Comparison of ENCODE assay signal across 18 cellular contexts in genomic region chr15:43930556-43930955, GRCh38.
DNase-seq lines count a peak whose midpoint lies in the region; ATAC-seq and TF ChIP-seq lines count a peak whose summit lies in the region.
"Had no signal": no experiment of that assay in that cellular context is flagged by ENCODE, and none has a peak within 500 bp of the region (broad histone marks: within the 10 kb centered on the region; RNA-seq: fewer than 3 reads in every experiment).

No MANE protein-coding gene starts in this region.

- CTCF ChIA-PET in Panc1 (lab: Charles Lee) = interaction anchor here (0.8 kb wide), 1 partner anchor 136 kb away, joined by 3 read pairs; no protein-coding TSS in a partner anchor

- H3K27me3 Mint-ChIP-seq in activated naive CD8-positive, alpha-beta T cell treated with anti-CD3 and anti-CD28 coated beads, Interleukin-2, amount 50 U/mL, for 24 hours = peaks cover 9% of the 10 kb centered on the region
- H3K27me3 Mint-ChIP-seq in activated naive CD8-positive, alpha-beta T cell treated with anti-CD3 and anti-CD28 coated beads for 36 hours = peaks cover 17% of the 10 kb centered on the region

- no peak overlapping the region for H3K4me3 ChIP-seq in Panc1 (ENCODE audit: low read depth in 2 of 2, low read length in 2 of 2)
- no peak overlapping the region for H3K4me3 ChIP-seq in heart left ventricle
- H3K4me3 ChIP-seq: colonic mucosa, upper lobe of left lung had no signal

- H3K9me3 ChIP-seq in Panc1 (ENCODE audit: control insufficient read depth, insufficient read depth, low read depth, low read length) (no peaks in the 10 kb centered on the region), heart left ventricle (no peaks in the 10 kb centered on the region)
- H3K9me3 ChIP-seq: colonic mucosa, neutrophil, upper lobe of left lung had no signal

- H3K4me1 Mint-ChIP-seq in activated naive CD8-positive, alpha-beta T cell treated with anti-CD3 and anti-CD28 coated beads, Interleukin-2, amount 50 U/mL, for 24 hours = peaks cover 5% of the 10 kb centered on the region
- no peaks in the 10 kb centered on the region for H3K4me1 Mint-ChIP-seq in activated naive CD8-positive, alpha-beta T cell treated with anti-CD3 and anti-CD28 coated beads for 36 hours
- H3K4me1 Mint-ChIP-seq: CD4-positive, CD25-positive, alpha-beta regulatory T cell had no signal

- POLR2A ChIA-PET in Panc1 (lab: Charles Lee) = interaction anchor here (0.6 kb wide), 1 partner anchor 711 kb away, joined by 6 read pairs; no protein-coding TSS in a partner anchor

- no peaks in the 10 kb centered on the region for H3K27me3 ChIP-seq in Panc1 (ENCODE audit: control insufficient read depth, insufficient read depth, low read length)
- H3K27me3 ChIP-seq in heart left ventricle = peaks cover 0 to 6% (median 0%) of the 10 kb centered on the region in 9 donors
- H3K27me3 ChIP-seq: colonic mucosa, upper lobe of left lung had no signal

- H3K27ac Mint-ChIP-seq in activated naive CD8-positive, alpha-beta T cell treated with anti-CD3 and anti-CD28 coated beads, Interleukin-2, amount 50 U/mL, for 24 hours = no peak overlapping the region
- H3K27ac Mint-ChIP-seq in activated naive CD8-positive, alpha-beta T cell treated with anti-CD3 and anti-CD28 coated beads for 36 hours = no peak overlapping the region
- H3K27ac Mint-ChIP-seq: CD4-positive, CD25-positive, alpha-beta regulatory T cell had no signal

- ATAC-seq in activated naive CD8-positive, alpha-beta T cell treated with anti-CD3 and anti-CD28 coated beads, Interleukin-2, amount 50 U/mL, for 24 hours = peak; percentile 52
- ATAC-seq in Panc1 (no peak), heart left ventricle (peak; percentile 86 to 92 (median 90)), GM19395 (IDR thresholded peaks at IDR 0.05; ENCODE audit: unreplicated experiment) (no peak)

- WGBS in heart left ventricle, 4 donors = 60 to 68% (median 66%) methylated on average over 5 of the region's 5 CpGs

- TF ChIP-seq CTCF in Panc1 (IDR thresholded peaks at IDR 0.05) (no peak), heart left ventricle (IDR thresholded peaks at IDR 0.05) (no peak)

- intact Hi-C loops in Panc1 (cut with micrococcal nuclease; ENCODE audit: unreplicated experiment) = loop anchor here (10.0 kb wide), 2 partner anchors 56 to 134 kb away; no protein-coding TSS in a partner anchor
- intact Hi-C loops in heart left ventricle (cut with DNase I) = loop anchor here in 1 of 10 donors (10.0 kb wide), 1 partner anchor 64 kb away; no protein-coding TSS in a partner anchor

- no peaks in the 10 kb centered on the region for H3K9me3 Mint-ChIP-seq in activated naive CD8-positive, alpha-beta T cell treated with anti-CD3 and anti-CD28 coated beads, Interleukin-2, amount 50 U/mL, for 24 hours
- no peaks in the 10 kb centered on the region for H3K9me3 Mint-ChIP-seq in activated naive CD8-positive, alpha-beta T cell treated with anti-CD3 and anti-CD28 coated beads for 36 hours

- no TSS peak for BruUV-seq in Panc1 (replicated peaks; lab: Mats Ljungman, UMichigan)

- H3K27ac ChIP-seq in Panc1 (ENCODE audit: low read length) = 0 out of 2 replicates have a peak overlapping the region, but pooled peaks have one; percentile 10
- peak overlapping the region in 1 of 12 donors; percentile 25 for H3K27ac ChIP-seq in heart left ventricle
- peak overlapping the region; percentile 48 for H3K27ac ChIP-seq in temporal lobe (ENCODE audit: low read depth, low read length)
- H3K27ac ChIP-seq: colonic mucosa, KMS-11, neutrophil, upper lobe of left lung had no signal

- H3K36me3 ChIP-seq in Panc1 (ENCODE audit: control insufficient read depth, insufficient read depth, low read length) (no peaks in the 10 kb centered on the region), heart left ventricle (no peaks in the 10 kb centered on the region)
- H3K36me3 ChIP-seq: colonic mucosa, neutrophil, upper lobe of left lung had no signal

- H3K4me3 Mint-ChIP-seq in activated naive CD8-positive, alpha-beta T cell treated with anti-CD3 and anti-CD28 coated beads, Interleukin-2, amount 50 U/mL, for 24 hours = no peak overlapping the region
- H3K4me3 Mint-ChIP-seq in activated naive CD8-positive, alpha-beta T cell treated with anti-CD3 and anti-CD28 coated beads for 36 hours = no peak overlapping the region
- H3K4me3 Mint-ChIP-seq: CD4-positive, CD25-positive, alpha-beta regulatory T cell had no signal

- in situ Hi-C loops in Panc1 (cut with HindIII; ENCODE audit: low pct_unique_long_range_greater_than_20kb, low sequenced_read_pairs) = no loop called here

- H3K36me3 Mint-ChIP-seq in activated naive CD8-positive, alpha-beta T cell treated with anti-CD3 and anti-CD28 coated beads, Interleukin-2, amount 50 U/mL, for 24 hours (ENCODE audit: low read depth) = no peaks in the 10 kb centered on the region
- no peaks in the 10 kb centered on the region for H3K36me3 Mint-ChIP-seq in activated naive CD8-positive, alpha-beta T cell treated with anti-CD3 and anti-CD28 coated beads for 36 hours
- H3K36me3 Mint-ChIP-seq: CD4-positive, CD25-positive, alpha-beta regulatory T cell had no signal

- H3K4me1 ChIP-seq in Panc1 (ENCODE audit: control insufficient read depth, insufficient read depth, low read length) (peaks cover 8% of the 10 kb centered on the region), heart left ventricle (peaks cover 0 to 31% (median 4%) of the 10 kb centered on the region in 12 donors)
- H3K4me1 ChIP-seq: colonic mucosa, upper lobe of left lung had no signal

- no peak for DNase-seq in activated naive CD8-positive, alpha-beta T cell treated with anti-CD3 and anti-CD28 coated beads, Interleukin-2, amount 50 U/mL, for 24 hours
- DNase-seq in activated naive CD8-positive, alpha-beta T cell treated with anti-CD3 and anti-CD28 coated beads for 36 hours = no peak
- DNase-seq in Panc1 (ENCODE audit: low read depth, low spot score) = no peak
- peak in 4 of 5 donors; percentile 27 to 63 (median 40) for DNase-seq in heart left ventricle
- no peak for DNase-seq in OCI-M2 (lab: John Stamatoyannopoulos, UW; ENCODE audit: unreplicated experiment)
- no peak for DNase-seq in activated CD4-positive, CD25-positive, alpha-beta regulatory T cell treated with anti-CD3 and anti-CD28 coated beads, Interleukin-2, amount 50 U/mL, for 72 hours
- DNase-seq: activated CD4-positive, alpha-beta T cell treated with anti-CD3 and anti-CD28 coated beads, Interleukin-2, amount 50 U/mL, for 48 hours; CD4-positive, CD25-positive, alpha-beta regulatory T cell; colonic mucosa; foreskin melanocyte; mammary epithelial cell; NCI-H1417; stimulated activated CD4-positive, alpha-beta T cell treated with anti-CD3 and anti-CD28 coated beads, Interleukin-4, amount 100 ng/mL, for 24 hours; upper lobe of left lung had no signal

- TF ChIP-seq POLR2A in heart left ventricle (IDR thresholded peaks at IDR 0.05) = no peak

Comparison
In these comparisons a context has a peak if more than half of its experiments do, and no peak if none do; other contexts are left out.
1. ATAC-seq: peak in activated naive CD8-positive, alpha-beta T cell treated with anti-CD3 and anti-CD28 coated beads, Interleukin-2, amount 50 U/mL, for 24 hours (single experiment) and heart left ventricle (4 of 4); none in Panc1 (single experiment) and GM19395 (single experiment).
2. DNase-seq: peak in heart left ventricle (4 of 5); none in activated naive CD8-positive, alpha-beta T cell treated with anti-CD3 and anti-CD28 coated beads, Interleukin-2, amount 50 U/mL, for 24 hours (single experiment), activated naive CD8-positive, alpha-beta T cell treated with anti-CD3 and anti-CD28 coated beads for 36 hours (single experiment), Panc1 (single experiment), OCI-M2 (single experiment) and activated CD4-positive, CD25-positive, alpha-beta regulatory T cell treated with anti-CD3 and anti-CD28 coated beads, Interleukin-2, amount 50 U/mL, for 72 hours (single experiment).